ENCODE assay signal across 11 cellular contexts in the genomic region with DNA sequence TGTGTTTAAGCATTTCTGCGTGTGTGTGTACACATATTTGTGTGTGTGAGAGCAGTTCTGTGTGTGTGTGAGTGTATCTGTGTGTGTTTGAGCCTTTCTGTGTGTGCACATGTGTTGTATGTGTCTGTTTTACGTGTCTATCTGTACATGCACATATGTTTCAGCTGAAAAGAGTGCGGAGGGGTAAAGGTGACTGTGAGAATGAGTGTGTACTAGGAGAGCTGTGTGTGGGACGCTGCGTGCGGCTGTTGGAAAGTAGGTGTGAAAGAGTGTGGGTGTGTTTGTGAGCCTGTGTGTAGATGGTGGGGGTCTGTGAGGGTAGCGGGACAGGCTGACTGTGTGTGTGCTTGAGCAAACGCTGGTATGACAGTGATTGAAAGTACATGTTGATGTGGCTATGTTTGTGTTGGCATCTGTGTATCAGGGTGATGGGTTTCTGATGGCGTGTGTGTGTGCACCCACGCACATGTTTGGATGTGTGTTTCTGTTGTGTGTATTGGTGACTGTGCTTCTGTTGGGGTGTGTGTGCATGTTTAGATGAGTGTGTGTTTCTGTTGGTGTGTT. TPM values are rescaled to one million over a fixed set of nuclear protein-coding genes. Genes with fewer than 3 reads are reported as not detected.
DNase-seq lines count a peak whose midpoint lies in the region; ATAC-seq and TF ChIP-seq lines count a peak whose summit lies in the region.
"Had no signal": no experiment of that assay in that cellular context is flagged by ENCODE, and none has a peak within 500 bp of the region (broad histone marks: within the 10 kb centered on the region; RNA-seq: fewer than 3 reads in every experiment).

No MANE protein-coding gene starts in this region.

- H2BK5ac ChIP-seq in mesenchymal stem cell (ENCODE audit: low read depth, low read length, poor library complexity, severe bottlenecking): no peak overlapping the region

- peaks cover 14% of the 10 kb centered on the region for H3K4me1 Mint-ChIP-seq in stimulated activated effector memory CD8-positive, alpha-beta T cell treated with anti-CD3 and anti-CD28 coated beads, Interleukin-12 subunit alpha, Interleukin-12 subunit beta, amount 100 ng/mL, for 72 hours

- no peak overlapping the region for H2BK15ac ChIP-seq in mesenchymal stem cell (ENCODE audit: low read depth, poor library complexity, severe bottlenecking)

- no peak overlapping the region for H2BK12ac ChIP-seq in mesenchymal stem cell (ENCODE audit: low read length in 2 of 2)

- no peaks in the 10 kb centered on the region for H3K36me3 Mint-ChIP-seq in stimulated activated effector memory CD8-positive, alpha-beta T cell treated with anti-CD3 and anti-CD28 coated beads, Interleukin-12 subunit alpha, Interleukin-12 subunit beta, amount 100 ng/mL, for 72 hours
- H3K36me3 Mint-ChIP-seq: brain had no signal

- ATAC-seq in upper lobe of left lung (ENCODE audit: low FRiP score in 2 of 2): no peak
- ATAC-seq in stimulated activated effector memory CD8-positive, alpha-beta T cell treated with anti-CD3 and anti-CD28 coated beads, Interleukin-12 subunit alpha, Interleukin-12 subunit beta, amount 100 ng/mL, for 72 hours: no peak

- H3K27ac ChIP-seq in colonic mucosa: peak overlapping the region; percentile 97
- no peak overlapping the region for H3K27ac ChIP-seq in mesenchymal stem cell (ENCODE audit: low read length, poor library complexity, severe bottlenecking)
- H3K27ac ChIP-seq in upper lobe of left lung: peak overlapping the region in 2 of 4 donors; percentile 20 to 88

- H3K27me3 ChIP-seq in colonic mucosa (no peaks in the 10 kb centered on the region), mesenchymal stem cell (ENCODE audit: control insufficient read depth in 1 of 2, insufficient read depth in 1 of 2, low read length in 2 of 2) (no peaks in the 10 kb centered on the region), upper lobe of left lung (no peaks in the 10 kb centered on the region)

- no peak overlapping the region for H3K4ac ChIP-seq in mesenchymal stem cell (ENCODE audit: low read depth in 1 of 2, low read length in 2 of 2)

- no peak overlapping the region for H3K23ac ChIP-seq in mesenchymal stem cell (ENCODE audit: low read length in 2 of 2)

- DNase-seq in NB4 (ENCODE audit: low read depth): no peak
- no peak for DNase-seq in colonic mucosa
- no peak for DNase-seq in mesenchymal stem cell
- no peak for DNase-seq in upper lobe of left lung
- no peak for DNase-seq in iPS-NIHi7 (ENCODE audit: extremely low spot score)
- no peak for DNase-seq in stimulated activated effector memory CD8-positive, alpha-beta T cell treated with anti-CD3 and anti-CD28 coated beads, Interleukin-12 subunit alpha, Interleukin-12 subunit beta, amount 100 ng/mL, for 72 hours (ENCODE audit: low spot score in 2 of 2)
- DNase-seq in NCI-H2107 (lab: John Stamatoyannopoulos, UW): no peak
- DNase-seq: activated CD4-positive, alpha-beta T cell treated with anti-CD3 and anti-CD28 coated beads, Interleukin-2, amount 10 ng/mL, durations not matched to agents 7 days and 5 days; NCI-H510A; T-helper 2 cell had no signal

- no peaks in the 10 kb centered on the region for H3K9me3 ChIP-seq in colonic mucosa
- no peaks in the 10 kb centered on the region for H3K9me3 ChIP-seq in mesenchymal stem cell (ENCODE audit: control insufficient read depth, low read length)
- H3K9me3 ChIP-seq in upper lobe of left lung: no peaks in the 10 kb centered on the region

- H3K4me3 ChIP-seq in NB4 (ENCODE audit: low read depth, low read length) (peak overlapping the region; percentile 54), colonic mucosa (peak overlapping the region; percentile 29), mesenchymal stem cell (ENCODE audit: insufficient read depth in 1 of 2, low read depth in 1 of 2, low read length in 2 of 2) (peak overlapping the region in 1 of 2 experiments; percentile 78), upper lobe of left lung (peak overlapping the region in 3 of 4 donors; percentile 31 to 44 (median 38))

- WGBS in mesenchymal stem cell: 85% methylated on average over 10 of the region's 10 CpGs
- 78 to 92% methylated on average over 10 of the region's 10 CpGs for WGBS in upper lobe of left lung, 2 donors

- H3K79me1 ChIP-seq in mesenchymal stem cell (replicated peaks; ENCODE audit: low read length, poor library complexity, severe bottlenecking): no peaks in the 10 kb centered on the region

- H2BK120ac ChIP-seq in mesenchymal stem cell (ENCODE audit: low read depth, low read length): no peak overlapping the region

- H3K4me1 ChIP-seq in colonic mucosa: peaks cover 18% of the 10 kb centered on the region
- H3K4me1 ChIP-seq in mesenchymal stem cell (ENCODE audit: control insufficient read depth, insufficient read depth, low read depth, low read length): peaks cover 16% of the 10 kb centered on the region
- H3K4me1 ChIP-seq in upper lobe of left lung: peaks cover 41 to 61% (median 50%) of the 10 kb centered on the region in 4 donors

- H3K4me3 Mint-ChIP-seq in stimulated activated effector memory CD8-positive, alpha-beta T cell treated with anti-CD3 and anti-CD28 coated beads, Interleukin-12 subunit alpha, Interleukin-12 subunit beta, amount 100 ng/mL, for 72 hours: no peak overlapping the region
- H3K4me3 Mint-ChIP-seq: activated CD4-positive, alpha-beta T cell treated with anti-CD3 and anti-CD28 coated beads, Interleukin-2, amount 10 ng/mL, durations not matched to agents 7 days and 5 days; brain had no signal

- no peak for TF ChIP-seq EP300 in upper lobe of left lung (IDR thresholded peaks at IDR 0.05)

- H4K91ac ChIP-seq in mesenchymal stem cell (ENCODE audit: low read length): no peak overlapping the region

- TF ChIP-seq CTCF in NB4 (IDR thresholded peaks at IDR 0.05; ENCODE audit: low read depth, low read length): no peak
- no peak for TF ChIP-seq CTCF in colonic mucosa (IDR thresholded peaks at IDR 0.05)
- TF ChIP-seq CTCF in upper lobe of left lung (IDR thresholded peaks at IDR 0.05): no peak

- H3K4me2 ChIP-seq in mesenchymal stem cell (ENCODE audit: low read length, poor library complexity, severe bottlenecking): no peak overlapping the region

- H3K9ac ChIP-seq in colonic mucosa (ENCODE audit: low read depth in 2 of 2, low read length in 2 of 2) (peak overlapping the region; percentile 30 to 67), mesenchymal stem cell (ENCODE audit: low read length) (peak overlapping the region; percentile 36)

- intact Hi-C loops in colonic mucosa (cut with DNase I): loop anchor here (5.0 kb wide), 1 partner anchor 44 kb away; the partner anchor contains the start of gene RAB8A

- H3K9me3 Mint-ChIP-seq in stimulated activated effector memory CD8-positive, alpha-beta T cell treated with anti-CD3 and anti-CD28 coated beads, Interleukin-12 subunit alpha, Interleukin-12 subunit beta, amount 100 ng/mL, for 72 hours: no peaks in the 10 kb centered on the region
- H3K9me3 Mint-ChIP-seq: activated CD4-positive, alpha-beta T cell treated with anti-CD3 and anti-CD28 coated beads, Interleukin-2, amount 10 ng/mL, durations not matched to agents 7 days and 5 days; brain had no signal

- no peaks in the 10 kb centered on the region for H3K36me3 ChIP-seq in colonic mucosa
- H3K36me3 ChIP-seq in mesenchymal stem cell (ENCODE audit: control insufficient read depth in 1 of 2, insufficient read depth in 2 of 2, low read depth in 1 of 2, low read length in 2 of 2): peaks cover 4 to 9% of the 10 kb centered on the region in 2 experiments
- no peaks in the 10 kb centered on the region for H3K36me3 ChIP-seq in upper lobe of left lung

- no peak overlapping the region for H3K27ac Mint-ChIP-seq in stimulated activated effector memory CD8-positive, alpha-beta T cell treated with anti-CD3 and anti-CD28 coated beads, Interleukin-12 subunit alpha, Interleukin-12 subunit beta, amount 100 ng/mL, for 72 hours
- H3K27ac Mint-ChIP-seq: activated CD4-positive, alpha-beta T cell treated with anti-CD3 and anti-CD28 coated beads, Interleukin-2, amount 10 ng/mL, durations not matched to agents 7 days and 5 days; brain had no signal

- no peak overlapping the region for H2AFZ ChIP-seq in mesenchymal stem cell (ENCODE audit: low read depth, low read length)

- no peak overlapping the region for H3K14ac ChIP-seq in mesenchymal stem cell (ENCODE audit: low read length in 2 of 2)

- H2AK5ac ChIP-seq in mesenchymal stem cell (ENCODE audit: low read length, severe bottlenecking): no peak overlapping the region

- no peak overlapping the region for H4K8ac ChIP-seq in mesenchymal stem cell (ENCODE audit: low read length)

- TF ChIP-seq POLR2A in NB4 (IDR thresholded peaks at IDR 0.05; ENCODE audit: extremely low read depth, insufficient read length): no peak
- no peak for TF ChIP-seq POLR2A in upper lobe of left lung (IDR thresholded peaks at IDR 0.05)

- H3K18ac ChIP-seq in mesenchymal stem cell (ENCODE audit: low read depth in 1 of 2, low read length in 2 of 2): no peak overlapping the region

RNA-seq across cellular contexts. Expression of gene TPM4, which starts 7.5 kb away (rescaled TPM):
- total RNA-seq in colonic mucosa (100 to 1,000 TPM; 261 to 388 TPM), upper lobe of left lung (100 to 1,000 TPM; 258 to 569 (median 392) TPM)
- 881 TPM for polyA plus RNA-seq in mesenchymal stem cell (2013, experiment 1 of 2)
- polyA plus RNA-seq in mesenchymal stem cell (2013, experiment 2 of 2): 886 TPM

RNA-seq across cellular contexts. Expression of gene RAB8A, which starts 42.9 kb away (rescaled TPM):
- total RNA-seq in colonic mucosa (100 to 1,000 TPM; 127 to 145 TPM), upper lobe of left lung (100 to 1,000 TPM in 1 of 6 donors, 10 to 100 TPM in 5; 29.3 to 117 (median 60.6) TPM)
- polyA plus RNA-seq in mesenchymal stem cell (2013, experiment 1 of 2): 54.8 TPM
- 54.2 TPM for polyA plus RNA-seq in mesenchymal stem cell (2013, experiment 2 of 2)
